ENCODE assay signal across 33 cellular contexts in genomic region chr5:27396998-27397397, GRCh38.
"Had no signal": no experiment of that assay in that cellular context is flagged by ENCODE, and none has a peak within 500 bp of the region (broad histone marks: within the 10 kb centered on the region; RNA-seq: fewer than 3 reads in every experiment).

No MANE protein-coding gene starts in this region.

- H3K4me1 ChIP-seq: adrenal gland, ascending aorta, body of pancreas, breast epithelium had no signal

- H3K4me3 ChIP-seq: adrenal gland, ascending aorta, body of pancreas, breast epithelium, cardiac muscle cell had no signal

- H3K9me3 ChIP-seq: adrenal gland, ascending aorta, body of pancreas, breast epithelium had no signal

- FAIRE-seq: astrocyte, bronchial epithelial cell had no signal

- H3K27me3 ChIP-seq: adrenal gland, ascending aorta, body of pancreas, brain microvascular endothelial cell, breast epithelium, cardiac muscle cell had no signal

- H3K36me3 ChIP-seq: adrenal gland, ascending aorta, brain microvascular endothelial cell, breast epithelium, cardiac muscle cell had no signal

- H3K27ac ChIP-seq: adrenal gland, ascending aorta, body of pancreas, brain microvascular endothelial cell, breast epithelium, cardiac muscle cell had no signal

- DNase-seq: activated effector memory CD4-positive, alpha-beta T cell treated with anti-CD3 and anti-CD28 coated beads, Interleukin-2, amount 50 U/mL, for 16 hours; activated effector memory CD4-positive, alpha-beta T cell treated with Interleukin-2 at 50 U/mL for 16 hours; activated gamma-delta T cell; activated gamma-delta T cell treated with Interleukin-2 at 50 U/mL for 16 hours; activated naive CD4-positive, alpha-beta T cell; activated naive CD4-positive, alpha-beta T cell treated with anti-CD3 and anti-CD28 coated beads for 36 hours; activated naive CD4-positive, alpha-beta T cell treated with anti-CD3 and anti-CD28 coated beads, Interleukin-2, amount 10 ng/mL, durations not matched to agents 7 days and 5 days; activated naive CD4-positive, alpha-beta T cell treated with anti-CD3 and anti-CD28 coated beads, Interleukin-2, amount 50 U/mL, for 16 hours; activated naive CD4-positive, alpha-beta T cell treated with Interleukin-2 at 50 U/mL for 16 hours; activated naive CD8-positive, alpha-beta T cell treated with anti-CD3 and anti-CD28 coated beads for 36 hours; activated naive CD8-positive, alpha-beta T cell treated with anti-CD3 and anti-CD28 coated beads, Interleukin-2, amount 10 ng/mL, durations not matched to agents 7 days and 5 days; activated naive CD8-positive, alpha-beta T cell treated with anti-CD3 and anti-CD28 coated beads, Interleukin-2, amount 50 U/mL, for 24 hours; activated T-cell treated with anti-CD3 and anti-CD28 coated beads, Interleukin-2, amount 50 U/mL, for 1 hour; activated T-cell treated with anti-CD3 and anti-CD28 coated beads, Interleukin-2, amount 50 U/mL, for 24 hours; activated T-cell treated with anti-CD3 and anti-CD28 coated beads, Interleukin-2, amount 50 U/mL, for 4 hours; activated T-cell treated with anti-CD3 and anti-CD28 coated beads, Interleukin-2, amount 50 U/mL, for 48 hours; activated T-cell treated with anti-CD3 and anti-CD28 coated beads, Interleukin-2, amount 50 U/mL, for 72 hours; adrenal gland; amniotic stem cell; amygdala; anterior cingulate cortex; body of pancreas; brain microvascular endothelial cell; caudate nucleus; central memory CD4-positive, alpha-beta T cell; cerebellar nuclear complex had no signal

- ATAC-seq: activated naive CD4-positive, alpha-beta T cell treated with anti-CD3 and anti-CD28 coated beads, Interleukin-2, amount 50 U/mL, for 72 hours; activated naive CD8-positive, alpha-beta T cell treated with anti-CD3 and anti-CD28 coated beads, Interleukin-2, amount 50 U/mL, for 24 hours; activated T-cell treated with anti-CD3 and anti-CD28 coated beads, Interleukin-2, amount 50 U/mL, for 4 hours; activated T-cell treated with anti-CD3 and anti-CD28 coated beads, Interleukin-2, amount 50 U/mL, for 72 hours; activated T-helper 17 cell treated with anti-CD3 and anti-CD28 coated beads, Interleukin-2, amount 50 U/mL, for 72 hours; body of pancreas had no signal
